Comparison of ENCODE assay signal across 1 cellular context in the genomic region with DNA sequence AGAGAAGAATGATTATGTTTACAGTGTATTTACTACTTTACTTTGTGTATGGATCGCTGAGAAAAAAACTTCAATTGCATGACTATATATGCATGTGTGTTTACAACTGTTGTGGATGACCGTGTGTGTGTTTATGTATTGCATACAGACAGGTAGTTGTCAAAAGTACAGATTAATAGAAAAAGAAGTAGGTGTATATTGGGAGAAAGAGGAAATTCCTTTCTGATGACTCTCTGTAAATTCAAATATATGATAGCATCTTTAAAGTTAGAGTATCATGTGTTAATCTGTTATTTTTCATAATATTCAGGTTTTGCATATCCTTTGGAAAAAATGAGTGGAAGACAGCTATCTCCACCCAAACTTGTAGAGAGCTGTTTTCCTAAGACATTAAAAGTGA.
TF ChIP-seq lines count a peak whose summit lies in the region.

No MANE protein-coding gene starts in this region.

TF ChIP-seq in IMR-90, 13 proteins besides CTCF, POLR2A, EP300 and RAD21 (continued from another document):
- TF ChIP-seq, protein P1, sequence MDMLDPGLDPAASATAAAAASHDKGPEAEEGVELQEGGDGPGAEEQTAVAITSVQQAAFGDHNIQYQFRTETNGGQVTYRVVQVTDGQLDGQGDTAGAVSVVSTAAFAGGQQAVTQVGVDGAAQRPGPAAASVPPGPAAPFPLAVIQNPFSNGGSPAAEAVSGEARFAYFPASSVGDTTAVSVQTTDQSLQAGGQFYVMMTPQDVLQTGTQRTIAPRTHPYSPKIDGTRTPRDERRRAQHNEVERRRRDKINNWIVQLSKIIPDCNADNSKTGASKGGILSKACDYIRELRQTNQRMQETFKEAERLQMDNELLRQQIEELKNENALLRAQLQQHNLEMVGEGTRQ (IDR thresholded peaks at IDR 0.05; ENCODE audit: low read depth, low read length): no peak
- TF ChIP-seq, protein P2, sequence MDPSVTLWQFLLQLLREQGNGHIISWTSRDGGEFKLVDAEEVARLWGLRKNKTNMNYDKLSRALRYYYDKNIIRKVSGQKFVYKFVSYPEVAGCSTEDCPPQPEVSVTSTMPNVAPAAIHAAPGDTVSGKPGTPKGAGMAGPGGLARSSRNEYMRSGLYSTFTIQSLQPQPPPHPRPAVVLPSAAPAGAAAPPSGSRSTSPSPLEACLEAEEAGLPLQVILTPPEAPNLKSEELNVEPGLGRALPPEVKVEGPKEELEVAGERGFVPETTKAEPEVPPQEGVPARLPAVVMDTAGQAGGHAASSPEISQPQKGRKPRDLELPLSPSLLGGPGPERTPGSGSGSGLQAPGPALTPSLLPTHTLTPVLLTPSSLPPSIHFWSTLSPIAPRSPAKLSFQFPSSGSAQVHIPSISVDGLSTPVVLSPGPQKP (IDR thresholded peaks at IDR 0.05; ENCODE audit: borderline replicate concordance, low read depth, low read length): no peak
- TF ChIP-seq CHD1 (IDR thresholded peaks at IDR 0.05; ENCODE audit: low read depth, low read length): no peak
- TF ChIP-seq FOS (IDR thresholded peaks at IDR 0.05; ENCODE audit: low read depth, low read length): no peak
- no peak for TF ChIP-seq NFE2L2 (IDR thresholded peaks at IDR 0.05; ENCODE audit: low read depth, low read length)
- TF ChIP-seq RCOR1 (IDR thresholded peaks at IDR 0.05; ENCODE audit: insufficient replicate concordance, low read length): no peak
- no peak for TF ChIP-seq RFX5 (IDR thresholded peaks at IDR 0.05; ENCODE audit: low read depth, low read length)
- no peak for TF ChIP-seq CEBPB (IDR thresholded peaks at IDR 0.05; ENCODE audit: low read depth, low read length)
- no peak for TF ChIP-seq MAZ (IDR thresholded peaks at IDR 0.05; ENCODE audit: borderline replicate concordance, low read depth, low read length)
